ENCODE assay signal across 1 cellular context in the genomic region with DNA sequence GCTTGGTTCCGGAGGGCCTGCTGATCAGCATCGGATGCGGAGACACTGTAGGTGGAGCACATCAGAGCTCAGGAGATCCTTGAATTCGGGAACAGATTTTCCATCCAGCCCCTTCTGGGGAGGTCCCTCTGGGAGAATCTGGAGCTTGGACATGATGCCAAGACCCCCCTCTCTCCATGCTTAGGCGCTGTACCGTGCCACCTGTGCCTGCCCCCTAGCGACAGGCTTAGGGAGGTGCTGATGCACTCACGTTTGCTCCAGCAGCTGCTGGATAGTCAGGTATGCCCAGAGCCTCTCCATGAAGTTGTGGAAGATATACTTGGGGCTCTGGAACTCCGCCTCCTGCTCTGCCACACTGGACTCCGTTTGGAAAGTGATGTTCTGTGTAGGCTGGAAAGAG.
TF ChIP-seq lines count a peak whose summit lies in the region.

No MANE protein-coding gene starts in this region.

TF ChIP-seq in IMR-90, 13 proteins besides CTCF, POLR2A, EP300 and RAD21:
- TF ChIP-seq NFE2L2 (IDR thresholded peaks at IDR 0.05; ENCODE audit: low read depth, low read length) (no peak), MXI1 (IDR thresholded peaks at IDR 0.05; ENCODE audit: borderline replicate concordance, low read depth, low read length) (no peak), RFX5 (IDR thresholded peaks at IDR 0.05; ENCODE audit: low read depth, low read length) (no peak), BHLHE40 (IDR thresholded peaks at IDR 0.05; ENCODE audit: low read depth, low read length) (no peak), MAZ (IDR thresholded peaks at IDR 0.05; ENCODE audit: borderline replicate concordance, low read depth, low read length) (no peak), SMC3 (IDR thresholded peaks at IDR 0.05; ENCODE audit: low read depth, low read length) (peak; percentile 32)
- TF ChIP-seq, protein P1, sequence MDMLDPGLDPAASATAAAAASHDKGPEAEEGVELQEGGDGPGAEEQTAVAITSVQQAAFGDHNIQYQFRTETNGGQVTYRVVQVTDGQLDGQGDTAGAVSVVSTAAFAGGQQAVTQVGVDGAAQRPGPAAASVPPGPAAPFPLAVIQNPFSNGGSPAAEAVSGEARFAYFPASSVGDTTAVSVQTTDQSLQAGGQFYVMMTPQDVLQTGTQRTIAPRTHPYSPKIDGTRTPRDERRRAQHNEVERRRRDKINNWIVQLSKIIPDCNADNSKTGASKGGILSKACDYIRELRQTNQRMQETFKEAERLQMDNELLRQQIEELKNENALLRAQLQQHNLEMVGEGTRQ (IDR thresholded peaks at IDR 0.05; ENCODE audit: low read depth, low read length): no peak
- TF ChIP-seq, protein P2, sequence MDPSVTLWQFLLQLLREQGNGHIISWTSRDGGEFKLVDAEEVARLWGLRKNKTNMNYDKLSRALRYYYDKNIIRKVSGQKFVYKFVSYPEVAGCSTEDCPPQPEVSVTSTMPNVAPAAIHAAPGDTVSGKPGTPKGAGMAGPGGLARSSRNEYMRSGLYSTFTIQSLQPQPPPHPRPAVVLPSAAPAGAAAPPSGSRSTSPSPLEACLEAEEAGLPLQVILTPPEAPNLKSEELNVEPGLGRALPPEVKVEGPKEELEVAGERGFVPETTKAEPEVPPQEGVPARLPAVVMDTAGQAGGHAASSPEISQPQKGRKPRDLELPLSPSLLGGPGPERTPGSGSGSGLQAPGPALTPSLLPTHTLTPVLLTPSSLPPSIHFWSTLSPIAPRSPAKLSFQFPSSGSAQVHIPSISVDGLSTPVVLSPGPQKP (IDR thresholded peaks at IDR 0.05; ENCODE audit: borderline replicate concordance, low read depth, low read length): no peak
